1 cellular context compared by ENCODE assay signal in genomic region chr4:101239685-101240084, GRCh38.
TF ChIP-seq lines count a peak whose summit lies in the region.

No MANE protein-coding gene starts in this region.

TF ChIP-seq in SK-N-SH treated with all-trans-retinoic acid at 6 μM for 48 hours, 23 proteins besides CTCF, POLR2A, EP300 and RAD21 (continued from another document):
- TF ChIP-seq TSHZ2 (CRISPR knock-in tag; IDR thresholded peaks at IDR 0.05) = no peak
- no peak for TF ChIP-seq ZNF70 (CRISPR knock-in tag; IDR thresholded peaks at IDR 0.05)
- no peak for TF ChIP-seq ISL1 (CRISPR knock-in tag; IDR thresholded peaks at IDR 0.05)
- TF ChIP-seq ZNF8 (CRISPR knock-in tag; IDR thresholded peaks at IDR 0.05) = no peak
- no peak for TF ChIP-seq POU6F1 (CRISPR knock-in tag; IDR thresholded peaks at IDR 0.05; ENCODE audit: borderline replicate concordance, low read depth)
- TF ChIP-seq OSR1 (CRISPR knock-in tag; IDR thresholded peaks at IDR 0.05) = no peak
- TF ChIP-seq TCF4 (CRISPR knock-in tag; IDR thresholded peaks at IDR 0.05; ENCODE audit: borderline replicate concordance) = no peak
- no peak for TF ChIP-seq ZFP30 (CRISPR knock-in tag; IDR thresholded peaks at IDR 0.05)
- TF ChIP-seq PATZ1 (CRISPR knock-in tag; IDR thresholded peaks at IDR 0.05; ENCODE audit: borderline replicate concordance) = no peak
- no peak for TF ChIP-seq ESRRG (CRISPR knock-in tag; IDR thresholded peaks at IDR 0.05)
- no peak for TF ChIP-seq RARB (CRISPR knock-in tag; IDR thresholded peaks at IDR 0.05)
TF ChIP-seq in SK-N-SH treated with all-trans-retinoic acid at 6 μM for 48 hours: peak in this region for 0.
